In the genomic region with DNA sequence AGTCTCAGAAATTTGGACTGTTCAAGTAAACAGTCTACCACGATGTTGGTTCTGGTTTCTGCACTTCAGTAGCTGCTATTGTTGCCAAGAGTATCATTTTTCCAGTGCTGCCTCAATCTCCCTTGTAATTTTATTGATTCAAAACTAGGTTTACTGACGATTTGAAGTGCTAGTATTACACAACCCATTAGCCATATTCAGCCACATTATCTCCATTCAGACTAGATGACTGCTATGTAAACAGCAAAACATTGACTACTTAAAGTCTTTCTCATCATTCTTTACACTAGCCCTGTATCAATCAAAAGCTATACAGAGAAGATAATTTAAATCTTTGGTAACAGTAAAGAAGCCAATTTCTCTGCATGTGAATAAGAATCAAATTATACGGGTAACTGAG, we compare ENCODE assay signal across 20 cellular contexts.
"Had no signal": no experiment of that assay in that cellular context is flagged by ENCODE, and none has a peak within 500 bp of the region (broad histone marks: within the 10 kb centered on the region; RNA-seq: fewer than 3 reads in every experiment).

No MANE protein-coding gene starts in this region.

- H3K27ac ChIP-seq: ascending aorta, breast epithelium, foreskin keratinocyte, lower lobe of right lung, psoas muscle, skin epidermis, suprapubic skin, transverse colon, uterus, WERI-Rb-1 had no signal

- H3K4me1 ChIP-seq: ascending aorta, breast epithelium, lower lobe of right lung, psoas muscle, suprapubic skin, transverse colon, uterus had no signal

- H3K4me3 ChIP-seq: ascending aorta, breast epithelium, lower lobe of right lung, psoas muscle, skin epidermis, suprapubic skin, transverse colon, uterus had no signal

- DNase-seq: activated CD4-positive, alpha-beta T cell treated with anti-CD3 and anti-CD28 coated beads for 1 hour; activated CD8-positive, alpha-beta memory T cell treated with anti-CD3 and anti-CD28 coated beads for 24 hours; activated gamma-delta T cell; effector CD8-positive, alpha-beta T cell; foreskin keratinocyte; hippocampal formation; left cardiac atrium; lower lobe of right lung; naive thymus-derived CD8-positive, alpha-beta T cell; psoas muscle; right cardiac atrium; stimulated activated CD4-positive, alpha-beta T cell treated with anti-CD3 and anti-CD28 coated beads, Interleukin-2, amount 100 ng/mL, for 48 hours; stimulated activated naive CD8-positive, alpha-beta T cell treated with anti-CD3 and anti-CD28 coated beads, Interleukin-15, amount 100 ng/mL, for 72 hours; transverse colon; uterus; WERI-Rb-1 had no signal

- H3K9me3 ChIP-seq: ascending aorta, breast epithelium, lower lobe of right lung, suprapubic skin, transverse colon, uterus had no signal

- H3K27me3 ChIP-seq: ascending aorta, breast epithelium, foreskin keratinocyte, suprapubic skin, transverse colon, uterus had no signal

- ATAC-seq: foreskin keratinocyte; left cardiac atrium; lower lobe of right lung; naive thymus-derived CD8-positive, alpha-beta T cell; psoas muscle; right cardiac atrium; stimulated activated naive CD8-positive, alpha-beta T cell treated with anti-CD3 and anti-CD28 coated beads, Interleukin-15, amount 100 ng/mL, for 72 hours had no signal

- H3K36me3 ChIP-seq: ascending aorta, breast epithelium, lower lobe of right lung, suprapubic skin, transverse colon, uterus, WERI-Rb-1 had no signal
